8 cellular contexts compared by ENCODE assay signal in the genomic region with DNA sequence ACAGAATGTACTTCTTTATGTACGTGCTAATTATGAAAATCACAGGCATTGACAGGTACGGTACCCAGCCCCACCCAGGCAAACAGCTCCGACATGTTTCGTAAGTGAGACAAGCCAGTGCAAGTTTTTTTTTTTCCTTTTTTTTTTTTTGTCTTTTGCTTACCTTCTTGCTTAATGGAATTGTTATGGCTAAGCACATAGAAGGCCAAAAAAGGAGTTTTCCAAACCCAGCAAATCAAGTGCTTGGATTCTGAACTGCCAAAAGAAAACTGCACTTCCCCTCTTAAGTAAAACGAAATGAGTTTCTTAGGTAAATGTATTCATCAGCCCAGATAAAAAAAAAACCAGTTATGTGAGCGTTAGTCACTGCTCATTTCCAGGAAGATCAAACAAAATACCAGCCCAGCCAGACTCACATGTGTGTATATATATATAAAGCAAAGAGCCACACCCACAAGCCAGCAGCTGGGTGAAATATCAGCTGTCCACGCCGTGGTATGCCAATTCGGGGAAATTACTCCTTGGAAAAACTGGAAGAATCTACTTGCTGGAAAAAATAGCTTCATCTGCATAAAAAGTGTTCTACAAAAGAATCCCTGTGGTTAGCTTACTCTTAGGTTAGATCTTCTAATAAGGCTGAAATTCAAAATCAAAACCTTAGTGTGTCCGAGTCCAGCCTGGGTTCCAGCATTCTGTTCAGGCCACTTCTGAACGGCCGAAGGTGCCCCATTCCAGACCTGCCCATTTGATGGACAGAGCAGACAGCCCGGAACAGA. TPM values are rescaled to one million over a fixed set of nuclear protein-coding genes. Genes with fewer than 3 reads are reported as not detected.
DNase-seq lines count a peak whose midpoint lies in the region; ATAC-seq lines count a peak whose summit lies in the region.

No MANE protein-coding gene starts in this region.

- DNase-seq in Caki2 (ENCODE audit: low read depth) (peak; percentile 82), NOMO-1 treated with dmso at 0.1 percent for 144 hours (lab: John Stamatoyannopoulos, UW; ENCODE audit: unreplicated experiment) (peak; percentile 24), right cardiac atrium (peak in 2 of 3 donors; percentile 63 to 77), NCI-H2029 (lab: John Stamatoyannopoulos, UW) (no peak), H7 (no peak)
- DNase-seq in activated naive CD8-positive, alpha-beta T cell treated with anti-CD3 and anti-CD28 coated beads, Interleukin-2, amount 50 U/mL, for 24 hours: no peak
- DNase-seq in stimulated activated effector memory CD8-positive, alpha-beta T cell treated with anti-CD3 and anti-CD28 coated beads, Interleukin-12 subunit alpha, Interleukin-12 subunit beta, amount 100 ng/mL, for 72 hours (ENCODE audit: low spot score in 2 of 2): no peak

- H3K4me1 Mint-ChIP-seq in activated naive CD8-positive, alpha-beta T cell treated with anti-CD3 and anti-CD28 coated beads, Interleukin-2, amount 50 U/mL, for 24 hours: peaks cover 74% of the 10 kb centered on the region
- H3K4me1 Mint-ChIP-seq in stimulated activated effector memory CD8-positive, alpha-beta T cell treated with anti-CD3 and anti-CD28 coated beads, Interleukin-12 subunit alpha, Interleukin-12 subunit beta, amount 100 ng/mL, for 72 hours: peaks cover 66% of the 10 kb centered on the region

- H3K36me3 ChIP-seq in H7 (replicated peaks; ENCODE audit: control insufficient read depth, insufficient read depth, low read length): peaks cover 24% of the 10 kb centered on the region

- H3K4me1 ChIP-seq in right cardiac atrium (ENCODE audit: control insufficient read depth, insufficient read depth, low read length): peaks cover 17% of the 10 kb centered on the region

- H3K27me3 ChIP-seq in right cardiac atrium (ENCODE audit: control insufficient read depth, insufficient read depth): no peaks in the 10 kb centered on the region
- H3K27me3 ChIP-seq in H7 (ENCODE audit: control insufficient read depth, insufficient read depth, low read length): no peaks in the 10 kb centered on the region

- no peaks in the 10 kb centered on the region for H3K9me3 ChIP-seq in right cardiac atrium (ENCODE audit: control insufficient read depth, low read length)

- no peak overlapping the region for H3K4me3 ChIP-seq in right cardiac atrium (ENCODE audit: low read length)
- H3K4me3 ChIP-seq in H7 (ENCODE audit: insufficient read depth, low read depth, low read length): no peak overlapping the region

- no peaks in the 10 kb centered on the region for H3K9me3 Mint-ChIP-seq in activated naive CD8-positive, alpha-beta T cell treated with anti-CD3 and anti-CD28 coated beads, Interleukin-2, amount 50 U/mL, for 24 hours
- no peaks in the 10 kb centered on the region for H3K9me3 Mint-ChIP-seq in stimulated activated effector memory CD8-positive, alpha-beta T cell treated with anti-CD3 and anti-CD28 coated beads, Interleukin-12 subunit alpha, Interleukin-12 subunit beta, amount 100 ng/mL, for 72 hours

- peak overlapping the region; percentile 74 for H3K27ac ChIP-seq in right cardiac atrium (ENCODE audit: low read length)

- H3K27me3 Mint-ChIP-seq in activated naive CD8-positive, alpha-beta T cell treated with anti-CD3 and anti-CD28 coated beads, Interleukin-2, amount 50 U/mL, for 24 hours: no peaks in the 10 kb centered on the region

- intact Hi-C loops in right cardiac atrium (cut with DNase I): no loop called here

- peak overlapping the region; percentile 80 for H3K27ac Mint-ChIP-seq in activated naive CD8-positive, alpha-beta T cell treated with anti-CD3 and anti-CD28 coated beads, Interleukin-2, amount 50 U/mL, for 24 hours
- peak overlapping the region; percentile 100 for H3K27ac Mint-ChIP-seq in stimulated activated effector memory CD8-positive, alpha-beta T cell treated with anti-CD3 and anti-CD28 coated beads, Interleukin-12 subunit alpha, Interleukin-12 subunit beta, amount 100 ng/mL, for 72 hours

- peaks cover 71% of the 10 kb centered on the region for H3K36me3 Mint-ChIP-seq in activated naive CD8-positive, alpha-beta T cell treated with anti-CD3 and anti-CD28 coated beads, Interleukin-2, amount 50 U/mL, for 24 hours (ENCODE audit: low read depth)
- H3K36me3 Mint-ChIP-seq in stimulated activated effector memory CD8-positive, alpha-beta T cell treated with anti-CD3 and anti-CD28 coated beads, Interleukin-12 subunit alpha, Interleukin-12 subunit beta, amount 100 ng/mL, for 72 hours: peaks cover 84% of the 10 kb centered on the region

- H3K4me3 Mint-ChIP-seq in activated naive CD8-positive, alpha-beta T cell treated with anti-CD3 and anti-CD28 coated beads, Interleukin-2, amount 50 U/mL, for 24 hours: peak overlapping the region; percentile 55
- H3K4me3 Mint-ChIP-seq in stimulated activated effector memory CD8-positive, alpha-beta T cell treated with anti-CD3 and anti-CD28 coated beads, Interleukin-12 subunit alpha, Interleukin-12 subunit beta, amount 100 ng/mL, for 72 hours: peak overlapping the region; percentile 98

- 43% methylated on average over 13 of the region's 13 CpGs for WGBS in right cardiac atrium

- ATAC-seq in activated naive CD8-positive, alpha-beta T cell treated with anti-CD3 and anti-CD28 coated beads, Interleukin-2, amount 50 U/mL, for 24 hours: peak; percentile 70
- ATAC-seq in right cardiac atrium (peak in 1 of 2 donors; percentile 74), GM18517 (IDR thresholded peaks at IDR 0.05; ENCODE audit: unreplicated experiment) (no peak)
- ATAC-seq in stimulated activated effector memory CD8-positive, alpha-beta T cell treated with anti-CD3 and anti-CD28 coated beads, Interleukin-12 subunit alpha, Interleukin-12 subunit beta, amount 100 ng/mL, for 72 hours: peak; percentile 78

- in situ Hi-C loops in Caki2 (cut with HindIII; ENCODE audit: low pct_unique_long_range_greater_than_20kb, low sequenced_read_pairs): no loop called here

RNA-seq across cellular contexts. Expression of gene KLF6, which starts 8.0 kb away (rescaled TPM):
- total RNA-seq in Caki2 (2014; rRNA removed; shearing (Covaris generic); ENCODE audit: low replicate concordance): 36.8 and 40.2 TPM in 2 replicates
- total RNA-seq in right cardiac atrium: 10 to 100 TPM; 35.7 to 46.1 (median 39.9) TPM
- polyA plus RNA-seq in right cardiac atrium: 27.2 TPM
- 7.6 and 9.8 TPM in 2 replicates for total RNA-seq in H7 (2014; rRNA removed; shearing (Covaris generic))

Comparison
In these comparisons a context has a peak if more than half of its experiments do, and no peak if none do; other contexts are left out.
1. DNase-seq: peak in Caki2 (single experiment), NOMO-1 treated with dmso at 0.1 percent for 144 hours (single experiment) and right cardiac atrium (2 of 3); none in activated naive CD8-positive, alpha-beta T cell treated with anti-CD3 and anti-CD28 coated beads, Interleukin-2, amount 50 U/mL, for 24 hours (single experiment), stimulated activated effector memory CD8-positive, alpha-beta T cell treated with anti-CD3 and anti-CD28 coated beads, Interleukin-12 subunit alpha, Interleukin-12 subunit beta, amount 100 ng/mL, for 72 hours (0 of 2), NCI-H2029 (single experiment) and H7 (single experiment).